Comparison of ENCODE assay signal across 30 cellular contexts in the genomic region with DNA sequence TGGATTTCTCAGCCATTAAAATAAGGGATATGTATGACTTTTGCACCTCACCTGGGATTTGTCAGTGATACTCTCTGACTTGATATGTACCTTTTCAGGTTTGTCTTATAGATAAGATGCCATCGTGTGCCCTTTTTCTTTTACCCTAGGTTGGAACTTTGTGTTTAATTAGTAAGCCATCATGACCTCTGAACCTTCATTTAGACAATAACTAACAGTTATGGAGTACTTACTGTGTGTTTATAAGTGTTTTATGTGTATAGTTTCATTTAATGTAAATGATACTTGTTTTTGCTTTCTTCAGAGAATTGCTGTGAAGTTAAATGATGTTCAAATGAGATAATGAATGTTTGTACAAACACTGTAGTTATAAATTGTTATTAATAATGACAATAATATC.
"Had no signal": no experiment of that assay in that cellular context is flagged by ENCODE, and none has a peak within 500 bp of the region (broad histone marks: within the 10 kb centered on the region; RNA-seq: fewer than 3 reads in every experiment).

No MANE protein-coding gene starts in this region.

- H3K4me3 ChIP-seq: ascending aorta, cardiac muscle cell, SJCRH30, SK-N-MC had no signal

- H3K27ac ChIP-seq: ascending aorta, cardiac muscle cell, SJCRH30, SK-N-MC had no signal

- H3K4me1 ChIP-seq: ascending aorta, SJCRH30 had no signal

- H3K27me3 ChIP-seq: ascending aorta, cardiac muscle cell, SJCRH30 had no signal

- DNase-seq: activated CD4-positive, alpha-beta T cell treated with anti-CD3 and anti-CD28 coated beads, Interleukin-2, amount 10 ng/mL, durations not matched to agents 24 days and 14 days; activated CD4-positive, alpha-beta T cell treated with anti-CD3 and anti-CD28 coated beads, Interleukin-2, amount 50 U/mL, for 4 hours; activated CD8-positive, alpha-beta T cell treated with anti-CD3 and anti-CD28 coated beads for 36 hours; activated effector memory CD4-positive, alpha-beta T cell treated with anti-CD3 and anti-CD28 coated beads, Interleukin-2, amount 50 U/mL, for 16 hours; activated naive CD4-positive, alpha-beta T cell; activated naive CD8-positive, alpha-beta T cell treated with anti-CD3 and anti-CD28 coated beads, Interleukin-2, amount 10 ng/mL, durations not matched to agents 7 days and 5 days; activated T-cell treated with anti-CD3 and anti-CD28 coated beads, Interleukin-2, amount 50 U/mL, for 1 hour; activated T-cell treated with anti-CD3 and anti-CD28 coated beads, Interleukin-2, amount 50 U/mL, for 72 hours; amygdala; Kasumi-1; MM.1S; MV-4-11; NCI-H1092; NCI-H1436 treated with DMSO at 0.1 percent for 48 hours; NCI-H1694 treated with DMSO at 0.1 percent for 48 hours; NCI-H2029; NCI-H2107; NCI-H2171; NCI-H510A; NCI-H526; NCI-H748 treated with DMSO at 0.1 percent for 48 hours; NK-92 treated with Interleukin-12 subunit alpha and Interleukin-12 subunit beta, amount 100 ng/mL, for 24 hours; OCI-M1; SHP77; SJCRH30 had no signal

- FAIRE-seq: TTC549 had no signal

- ATAC-seq: activated CD8-positive, alpha-beta T cell treated with anti-CD3 and anti-CD28 coated beads for 36 hours; activated T-cell treated with anti-CD3 and anti-CD28 coated beads, Interleukin-2, amount 50 U/mL, for 72 hours; activated T-helper 17 cell treated with anti-CD3 and anti-CD28 coated beads, Interleukin-2, amount 50 U/mL, for 72 hours had no signal

- H3K36me3 ChIP-seq: ascending aorta, cardiac muscle cell, SJCRH30 had no signal

- H3K9me3 ChIP-seq: ascending aorta, SJCRH30 had no signal
